Comparison of ENCODE assay signal across 8 cellular contexts in genomic region chr11:46127150-46127638, GRCh38. TPM values are rescaled to one million over a fixed set of nuclear protein-coding genes. Genes with fewer than 3 reads are reported as not detected.
DNase-seq lines count a peak whose midpoint lies in the region; ATAC-seq, FAIRE-seq and TF ChIP-seq lines count a peak whose summit lies in the region.

No MANE protein-coding gene starts in this region.

- no peak overlapping the region for H3K9ac ChIP-seq in HepG2 (ENCODE audit: insufficient read depth, low read depth, low read length)

- H3K79me2 ChIP-seq in HepG2 (ENCODE audit: insufficient read depth, low read length): no peaks in the 10 kb centered on the region

- H4K20me1 ChIP-seq in HepG2 (ENCODE audit: insufficient read depth, low read length): no peaks in the 10 kb centered on the region

- no peaks in the 10 kb centered on the region for H3K9me3 ChIP-seq in adrenal gland (replicated peaks in 1 of 3)
- H3K9me3 ChIP-seq in HepG2 (ENCODE audit: low read length): no peaks in the 10 kb centered on the region

- CTCF ChIA-PET in AG04449 (lab: Yijun Ruan, JAX) (interaction anchor here (0.7 to 1.3 kb wide), 3 partner anchors 9 to 192 kb away, joined by 3 to 4 read pairs (median 4); no protein-coding TSS in a partner anchor), HepG2 (lab: Yijun Ruan, JAX; ENCODE audit: low intra/inter-chr PET ratio, low total read pairs) (no interaction called here)

- DNase-seq in AG04449 (ENCODE audit: low read depth, low spot score): no peak
- DNase-seq in GM18507 (ENCODE audit: extremely low spot score, insufficient read length, low read depth): no peak
- DNase-seq in SK-MEL-5 (ENCODE audit: low read depth, low spot score): peak; percentile 88
- DNase-seq in adrenal gland: peak in 4 of 7 donors; percentile 19 to 50 (median 36)
- peak; percentile 85 for DNase-seq in HepG2 (ENCODE audit: low spot score)

- TF ChIP-seq POLR2A in adrenal gland (IDR thresholded peaks at IDR 0.05) (no peak), HepG2 (IDR thresholded peaks at IDR 0.05; ENCODE audit: insufficient read depth in 1 of 2, low read depth in 2 of 2, low read length in 2 of 2) (no peak)

- TF ChIP-seq EP300 in HepG2 (IDR thresholded peaks at IDR 0.05; ENCODE audit: low read depth in 2 of 2, low read length in 2 of 2): 0 out of 4 replicates have a peak, but pooled peaks of 1 of the 2 experiments have one; percentile 33
- TF ChIP-seq EP300 in HepG2 (CRISPR knock-in tag; IDR thresholded peaks at IDR 0.05; ENCODE audit: borderline replicate concordance): no peak

- no TSS peak for BruUV-seq in HepG2 (replicated peaks; lab: Mats Ljungman, UMichigan)

- POLR2A ChIA-PET in AG04449 (lab: Yijun Ruan, JAX) (no interaction called here), HepG2 (lab: Yijun Ruan, JAX) (interaction anchor here (1.0 kb wide), 1 partner anchor 116 kb away, joined by 4 read pairs; no protein-coding TSS in a partner anchor)

- TF ChIP-seq CTCF in AG04449 (IDR thresholded peaks at IDR 0.05; ENCODE audit: insufficient read depth, low read length, missing control alignments) (peak; percentile 33), adrenal gland (IDR thresholded peaks at IDR 0.05) (peak in 2 of 6 experiments; percentile 14 to 28), HepG2 (CRISPR knock-in tag; IDR thresholded peaks at IDR 0.05) (peak; percentile 69)

- FAIRE-seq in GM18507 (lab: Jason Lieb, UNC) (peak; percentile 80), HepG2 (lab: Jason Lieb, UNC) (peak; percentile 97)

- intact Hi-C loops in adrenal gland (cut with DNase I) (loop anchor here (5.0 to 10.0 kb wide), 2 partner anchors 105 to 108 kb away; no protein-coding TSS in a partner anchor), HepG2 (cut with micrococcal nuclease; ENCODE audit: unreplicated experiment) (loop anchor here (5.0 to 10.0 kb wide), 3 partner anchors 72 to 280 kb away; partner anchors contain the start of gene CRY2)

- in situ Hi-C loops in SK-MEL-5 (cut with HindIII; ENCODE audit: low pct_unique_long_range_greater_than_20kb, low sequenced_read_pairs) (no loop called here), HepG2 (cut with HindIII; ENCODE audit: extremely low pct_ligation_motif_present, low pct_unique_long_range_greater_than_20kb) (no loop called here)

- peak overlapping the region; percentile 57 for H3K4me2 ChIP-seq in HepG2 (ENCODE audit: low read depth, low read length)

- no peak overlapping the region for H3K4me3 ChIP-seq in AG04449 (ENCODE audit: low read depth, low read length)
- no peak overlapping the region for H3K4me3 ChIP-seq in adrenal gland
- H3K4me3 ChIP-seq in HepG2 (replicated peaks in 1 of 3; ENCODE audit: insufficient read depth in 1 of 3, low read depth in 2 of 3, low read length in 3 of 3): peak overlapping the region in 1 of 3 experiments; percentile 33; a peak in 1 of 6 replicates

- H3K4me1 ChIP-seq in adrenal gland (replicated peaks in 1 of 2) (peaks cover 8 to 10% of the 10 kb centered on the region in 2 donors), HepG2 (ENCODE audit: insufficient read depth, low read length) (peaks cover 23% of the 10 kb centered on the region)

- no peak overlapping the region for H2AFZ ChIP-seq in HepG2 (ENCODE audit: low read length)

- WGBS in adrenal gland, 4 donors: 45 to 47% (median 46%) methylated on average over 5 of the region's 5 CpGs
- WGBS in HepG2 (ENCODE audit: low lambda C conversion rate): 0% methylated on average over 5 of the region's 5 CpGs

- H3K36me3 ChIP-seq in adrenal gland (replicated peaks in 1 of 2) (no peaks in the 10 kb centered on the region), HepG2 (replicated peaks in 1 of 2; ENCODE audit: control insufficient read depth in 1 of 2, insufficient read depth in 2 of 2, low read length in 2 of 2) (no peaks in the 10 kb centered on the region)

- ATAC-seq in HG03378 (IDR thresholded peaks at IDR 0.05; ENCODE audit: unreplicated experiment): peak; percentile 49
- peak; percentile 98 for ATAC-seq in HepG2
- no peak for ATAC-seq in HG02870 (IDR thresholded peaks at IDR 0.05; ENCODE audit: unreplicated experiment)
- ATAC-seq in HG02798 (IDR thresholded peaks at IDR 0.05; ENCODE audit: poor library complexity, unreplicated experiment): no peak

- H3K27ac ChIP-seq in adrenal gland (no peak overlapping the region), HepG2 (ENCODE audit: extremely low read length, insufficient read depth, low read length) (no peak overlapping the region)

- H3K27me3 ChIP-seq in adrenal gland: no peaks in the 10 kb centered on the region
- H3K27me3 ChIP-seq in HepG2 (ENCODE audit: control insufficient read depth in 1 of 2, insufficient read depth in 2 of 2, low read length in 2 of 2): peaks cover 0 to 2% of the 10 kb centered on the region in 2 experiments; a peak in 1 of 5 replicates

- TF ChIP-seq RAD21 in HepG2 (CRISPR knock-in tag; IDR thresholded peaks at IDR 0.05): no peak

TF ChIP-seq in HepG2, 621 proteins besides CTCF, POLR2A, EP300 and RAD21 (continues in another document):
- no peak for TF ChIP-seq CBX2 (IDR thresholded peaks at IDR 0.05; ENCODE audit: low read depth, low read length)
- TF ChIP-seq CBX2 (CRISPR knock-in tag; IDR thresholded peaks at IDR 0.05; ENCODE audit: low read depth): no peak
- TF ChIP-seq, protein P1, sequence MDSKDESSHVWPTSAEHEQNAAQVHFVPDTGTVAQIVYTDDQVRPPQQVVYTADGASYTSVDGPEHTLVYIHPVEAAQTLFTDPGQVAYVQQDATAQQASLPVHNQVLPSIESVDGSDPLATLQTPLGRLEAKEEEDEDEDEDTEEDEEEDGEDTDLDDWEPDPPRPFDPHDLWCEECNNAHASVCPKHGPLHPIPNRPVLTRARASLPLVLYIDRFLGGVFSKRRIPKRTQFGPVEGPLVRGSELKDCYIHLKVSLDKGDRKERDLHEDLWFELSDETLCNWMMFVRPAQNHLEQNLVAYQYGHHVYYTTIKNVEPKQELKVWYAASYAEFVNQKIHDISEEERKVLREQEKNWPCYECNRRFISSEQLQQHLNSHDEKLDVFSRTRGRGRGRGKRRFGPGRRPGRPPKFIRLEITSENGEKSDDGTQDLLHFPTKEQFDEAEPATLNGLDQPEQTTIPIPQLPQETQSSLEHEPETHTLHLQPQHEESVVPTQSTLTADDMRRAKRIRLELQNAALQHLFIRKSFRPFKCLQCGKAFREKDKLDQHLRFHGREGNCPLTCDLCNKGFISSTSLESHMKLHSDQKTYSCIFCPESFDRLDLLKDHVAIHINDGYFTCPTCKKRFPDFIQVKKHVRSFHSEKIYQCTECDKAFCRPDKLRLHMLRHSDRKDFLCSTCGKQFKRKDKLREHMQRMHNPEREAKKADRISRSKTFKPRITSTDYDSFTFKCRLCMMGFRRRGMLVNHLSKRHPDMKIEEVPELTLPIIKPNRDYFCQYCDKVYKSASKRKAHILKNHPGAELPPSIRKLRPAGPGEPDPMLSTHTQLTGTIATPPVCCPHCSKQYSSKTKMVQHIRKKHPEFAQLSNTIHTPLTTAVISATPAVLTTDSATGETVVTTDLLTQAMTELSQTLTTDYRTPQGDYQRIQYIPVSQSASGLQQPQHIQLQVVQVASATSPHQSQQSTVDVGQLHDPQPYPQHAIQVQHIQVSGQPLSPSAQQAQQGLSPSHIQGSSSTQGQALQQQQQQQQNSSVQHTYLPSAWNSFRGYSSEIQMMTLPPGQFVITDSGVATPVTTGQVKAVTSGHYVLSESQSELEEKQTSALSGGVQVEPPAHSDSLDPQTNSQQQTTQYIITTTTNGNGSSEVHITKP (CRISPR knock-in tag; IDR thresholded peaks at IDR 0.05; ENCODE audit: low read depth): peak; percentile 82
- TF ChIP-seq ZNF792 (CRISPR knock-in tag; IDR thresholded peaks at IDR 0.05): 0 out of 2 replicates have a peak, but pooled peaks have one; percentile 30
- TF ChIP-seq MXI1 (IDR thresholded peaks at IDR 0.05; ENCODE audit: borderline replicate concordance, low read depth, low read length): no peak; the same call in 2 of the 3 replicates
- no peak for TF ChIP-seq CREB1 (IDR thresholded peaks at IDR 0.05)
- TF ChIP-seq CREB1 (CRISPR knock-in tag; IDR thresholded peaks at IDR 0.05): 0 out of 2 replicates have a peak, but pooled peaks have one; percentile 18
- TF ChIP-seq CHD2 (IDR thresholded peaks at IDR 0.05; ENCODE audit: low read depth, low read length): no peak
- TF ChIP-seq SALL1 (CRISPR knock-in tag; IDR thresholded peaks at IDR 0.05): peak; percentile 49

RNA-seq across cellular contexts. Expression of gene PHF21A, which starts 5.9 kb away (rescaled TPM):
- total RNA-seq in SK-MEL-5 (2014; rRNA removed; shearing (Covaris generic)): 15.2 and 15.3 TPM in 2 replicates
- 22.0 and 43.5 TPM in 2 replicates for polyA plus RNA-seq in SK-MEL-5 (2015; cell fraction: cytosol; rRNA removed)
- polyA plus RNA-seq in SK-MEL-5 (2015; cell fraction: nucleus; rRNA removed): 35.5 and 45.0 TPM in 2 replicates
- total RNA-seq in adrenal gland (10 to 100 TPM; 28.4 to 85.1 (median 50.7) TPM), HepG2 (2016; rRNA removed; fragmentation: Illumina TruSeq; extraction: Trizol) (4.1 and 5.6 TPM in 2 replicates)
- polyA plus RNA-seq in adrenal gland (10 to 100 TPM; 28.9 to 48.7 (median 38.4) TPM), HepG2 (2011; rRNA removed) (30.6 and 34.6 TPM in 2 replicates)
- 8.0 and 10.4 TPM in 2 replicates for total RNA-seq in HepG2 (2016; cell fraction: cytosol; rRNA removed; fragmentation: Illumina TruSeq; extraction: Trizol; ENCODE audit: low read depth)
- 3.6 and 4.1 TPM in 2 replicates for total RNA-seq in HepG2 (2016; cell fraction: insoluble cytoplasmic fraction; rRNA removed; fragmentation: Illumina TruSeq; extraction: Trizol)
- total RNA-seq in HepG2 (2016; cell fraction: membrane; rRNA removed; fragmentation: Illumina TruSeq; extraction: Trizol): 5.6 and 5.7 TPM in 2 replicates
- total RNA-seq in HepG2 (2016; cell fraction: nucleus; rRNA removed; fragmentation: Illumina TruSeq; extraction: Trizol): 7.8 and 14.3 TPM in 2 replicates
- 11.4 and 12.7 TPM in 2 replicates for polyA plus RNA-seq in HepG2 (2011; cell fraction: cytosol; rRNA removed)
- 69.2 and 75.3 TPM in 2 replicates for polyA plus RNA-seq in HepG2 (2011; cell fraction: nucleus; rRNA removed)
- 19.1 and 20.7 TPM in 2 replicates for polyA plus RNA-seq in HepG2 (2012)
- 1.9 and 2.3 TPM in 2 replicates for polyA plus RNA-seq in HepG2 (2016; cell fraction: cytosol; fragmentation: Illumina TruSeq; extraction: Trizol; ENCODE audit: low read depth)
- 6.3 and 7.9 TPM in 2 replicates for polyA plus RNA-seq in HepG2 (2016; cell fraction: insoluble cytoplasmic fraction; fragmentation: Illumina TruSeq; extraction: Trizol; ENCODE audit: low read depth)
- polyA plus RNA-seq in HepG2 (2016; cell fraction: membrane; fragmentation: Illumina TruSeq; extraction: Trizol; ENCODE audit: low read depth): 5.0 and 6.3 TPM in 2 replicates
- 17.7 and 22.1 TPM in 2 replicates for polyA plus RNA-seq in HepG2 (2016; cell fraction: nucleus; fragmentation: Illumina TruSeq; extraction: Trizol; ENCODE audit: insufficient read depth, low read depth)
- 14.6 and 18.0 TPM in 2 replicates for polyA minus RNA-seq in HepG2 (2011; rRNA and poly(A)+ RNA removed; ENCODE audit: low replicate concordance)
- 12.4 and 12.7 TPM in 2 replicates for polyA minus RNA-seq in HepG2 (2011; cell fraction: cytosol; rRNA and poly(A)+ RNA removed)
- polyA minus RNA-seq in HepG2 (2011; cell fraction: nucleus; rRNA and poly(A)+ RNA removed): 42.5 and 54.2 TPM in 2 replicates

Comparison
In these comparisons a context has a peak if more than half of its experiments do, and no peak if none do; other contexts are left out.
1. DNase-seq: peak in SK-MEL-5 (single experiment), adrenal gland (4 of 7) and HepG2 (single experiment); none in AG04449 (single experiment) and GM18507 (single experiment).
2. ATAC-seq: peak in HG03378 (single experiment) and HepG2 (single experiment); none in HG02870 (single experiment) and HG02798 (single experiment).